In genomic region chr6:139240161-139241010, GRCh38 we compare ENCODE assay signal across 12 cellular contexts. TPM values are rescaled to one million over a fixed set of nuclear protein-coding genes. Genes with fewer than 3 reads are reported as not detected.
DNase-seq lines count a peak whose midpoint lies in the region; ATAC-seq and TF ChIP-seq lines count a peak whose summit lies in the region.
"Had no signal": no experiment of that assay in that cellular context is flagged by ENCODE, and none has a peak within 500 bp of the region (broad histone marks: within the 10 kb centered on the region; RNA-seq: fewer than 3 reads in every experiment).

No MANE protein-coding gene starts in this region.

- no TSS peak for BruUV-seq in Calu3 (replicated peaks; lab: Mats Ljungman, UMichigan)

- intact Hi-C loops in ascending aorta (cut with DNase I) (loop anchor here (5.0 to 10.0 kb wide), 2 partner anchors 97 to 1744 kb away; no protein-coding TSS in a partner anchor), Calu3 (cut with micrococcal nuclease; ENCODE audit: unreplicated experiment) (no loop called here)

- no peak overlapping the region for H4K91ac ChIP-seq in mesenchymal stem cell (ENCODE audit: low read length)

- peak; percentile 44 for DNase-seq in AG09319 (ENCODE audit: extremely low read depth, low read depth)
- peak; percentile 25 for DNase-seq in KBM-7
- DNase-seq in ascending aorta (ENCODE audit: low spot score in 2 of 2), result no peak
- peak; percentile 85 for DNase-seq in mesenchymal stem cell
- DNase-seq in occipital lobe (lab: John Stamatoyannopoulos, UW), result no peak
- DNase-seq in Calu3, result no peak
- DNase-seq in ACHN, result no peak
- DNase-seq: GDM1, T-cell had no signal

- no peaks in the 10 kb centered on the region for H3K9me3 Mint-ChIP-seq in Calu3 (ENCODE audit: low read depth, unreplicated experiment)
- H3K9me3 Mint-ChIP-seq: T-cell had no signal

- in situ Hi-C loops in KBM-7 (cut with MboI; ENCODE audit: low pct_unique_long_range_greater_than_20kb, low sequenced_read_pairs) (no loop called here), ACHN (cut with HindIII; ENCODE audit: low pct_ligation_motif_present, low pct_unique_long_range_greater_than_20kb, low sequenced_read_pairs) (no loop called here)

- no peak overlapping the region for H2AK5ac ChIP-seq in mesenchymal stem cell (ENCODE audit: low read length, severe bottlenecking)

- H3K14ac ChIP-seq in mesenchymal stem cell (ENCODE audit: low read length in 2 of 2), result no peak overlapping the region

- peak overlapping the region; percentile 78 to 80 for H3K27ac ChIP-seq in ascending aorta
- no peak overlapping the region for H3K27ac ChIP-seq in mesenchymal stem cell (ENCODE audit: low read length, poor library complexity, severe bottlenecking)

- H3K27ac Mint-ChIP-seq in Calu3 (ENCODE audit: unreplicated experiment), result no peak overlapping the region
- H3K27ac Mint-ChIP-seq: T-cell had no signal

- no peak overlapping the region for H3K18ac ChIP-seq in mesenchymal stem cell (ENCODE audit: low read depth in 1 of 2, low read length in 2 of 2)

- H3K9me3 ChIP-seq in ascending aorta (no peaks in the 10 kb centered on the region), mesenchymal stem cell (ENCODE audit: control insufficient read depth, low read length) (no peaks in the 10 kb centered on the region)

- no peak overlapping the region for H2BK15ac ChIP-seq in mesenchymal stem cell (ENCODE audit: low read depth, poor library complexity, severe bottlenecking)

- H3K27me3 Mint-ChIP-seq in Calu3 (ENCODE audit: unreplicated experiment), result no peaks in the 10 kb centered on the region
- H3K27me3 Mint-ChIP-seq: T-cell had no signal

- H3K4me1 ChIP-seq in ascending aorta (peaks cover 3 to 37% of the 10 kb centered on the region in 2 donors), mesenchymal stem cell (ENCODE audit: control insufficient read depth, insufficient read depth, low read depth, low read length) (no peaks in the 10 kb centered on the region)

- H3K9ac ChIP-seq in mesenchymal stem cell (ENCODE audit: low read length), result peak overlapping the region; percentile 10

- no peak overlapping the region for H3K4me3 Mint-ChIP-seq in Calu3 (ENCODE audit: low read depth, unreplicated experiment)
- H3K4me3 Mint-ChIP-seq: T-cell had no signal

- H3K4me3 ChIP-seq in ascending aorta (peak overlapping the region; percentile 2 to 12), mesenchymal stem cell (ENCODE audit: insufficient read depth in 1 of 2, low read depth in 1 of 2, low read length in 2 of 2) (no peak overlapping the region)
- H3K4me3 ChIP-seq: K562, lung had no signal

- no peak overlapping the region for H3K4ac ChIP-seq in mesenchymal stem cell (ENCODE audit: low read depth in 1 of 2, low read length in 2 of 2)

- no peak overlapping the region for H4K8ac ChIP-seq in mesenchymal stem cell (ENCODE audit: low read length)

- no peaks in the 10 kb centered on the region for H3K27me3 ChIP-seq in ascending aorta
- no peaks in the 10 kb centered on the region for H3K27me3 ChIP-seq in mesenchymal stem cell (ENCODE audit: control insufficient read depth in 1 of 2, insufficient read depth in 1 of 2, low read length in 2 of 2)

- H3K36me3 ChIP-seq in ascending aorta, result no peaks in the 10 kb centered on the region
- no peaks in the 10 kb centered on the region for H3K36me3 ChIP-seq in mesenchymal stem cell (ENCODE audit: control insufficient read depth in 1 of 2, insufficient read depth in 2 of 2, low read depth in 1 of 2, low read length in 2 of 2)

- H2BK5ac ChIP-seq in mesenchymal stem cell (ENCODE audit: low read depth, low read length, poor library complexity, severe bottlenecking), result no peak overlapping the region

- WGBS in mesenchymal stem cell, result 38% methylated on average over 2 of the region's 2 CpGs

- H2BK12ac ChIP-seq in mesenchymal stem cell (ENCODE audit: low read length in 2 of 2), result no peak overlapping the region

- no peaks in the 10 kb centered on the region for H3K79me1 ChIP-seq in mesenchymal stem cell (replicated peaks; ENCODE audit: low read length, poor library complexity, severe bottlenecking)

- ATAC-seq in GM19324 (IDR thresholded peaks at IDR 0.05; ENCODE audit: low FRiP score, unreplicated experiment), result no peak
- ATAC-seq: K562, T-cell had no signal

- H3K4me1 Mint-ChIP-seq in Calu3 (ENCODE audit: low read depth, unreplicated experiment), result no peaks in the 10 kb centered on the region

- TF ChIP-seq CTCF in AG09319 (IDR thresholded peaks at IDR 0.05; ENCODE audit: low read depth, low read length) (no peak), ascending aorta (IDR thresholded peaks at IDR 0.05) (no peak), Calu3 (IDR thresholded peaks at IDR 0.05; ENCODE audit: unreplicated experiment) (no peak)

- no peaks in the 10 kb centered on the region for H3K36me3 Mint-ChIP-seq in Calu3 (ENCODE audit: insufficient read depth, unreplicated experiment)

- H3K23ac ChIP-seq in mesenchymal stem cell (ENCODE audit: low read length in 2 of 2), result no peak overlapping the region

- CTCF ChIA-PET in Calu3 (lab: Charles Lee), result no interaction called here

- no peak overlapping the region for H3K4me2 ChIP-seq in mesenchymal stem cell (ENCODE audit: low read length, poor library complexity, severe bottlenecking)

- no peak overlapping the region for H2BK120ac ChIP-seq in mesenchymal stem cell (ENCODE audit: low read depth, low read length)

- H2AFZ ChIP-seq in mesenchymal stem cell (ENCODE audit: low read depth, low read length), result no peak overlapping the region

RNA-seq across cellular contexts. Expression of gene TXLNB, which starts 51.4 kb away (rescaled TPM):
- total RNA-seq in ascending aorta, result not detected
- polyA plus RNA-seq in mesenchymal stem cell (2013, experiment 1 of 2), result 0.55 TPM
- polyA plus RNA-seq in mesenchymal stem cell (2013, experiment 2 of 2), result 0.67 TPM
- 0.62 TPM for total RNA-seq in occipital lobe
- total RNA-seq in Calu3 (2022), result 0.07 TPM in 1 of 2 replicates, not detected in the other
- total RNA-seq: K562 had no signal
- polyA plus RNA-seq: K562 had no signal

Comparison
In these comparisons a context has a peak if more than half of its experiments do, and no peak if none do; other contexts are left out.
1. DNase-seq: peak in AG09319 (single experiment), KBM-7 (single experiment) and mesenchymal stem cell (single experiment); none in ascending aorta (0 of 2), occipital lobe (single experiment), Calu3 (single experiment) and ACHN (single experiment).
2. H3K4me3 ChIP-seq: peak in ascending aorta (2 of 2); none in mesenchymal stem cell (0 of 2).